In the genomic region with DNA sequence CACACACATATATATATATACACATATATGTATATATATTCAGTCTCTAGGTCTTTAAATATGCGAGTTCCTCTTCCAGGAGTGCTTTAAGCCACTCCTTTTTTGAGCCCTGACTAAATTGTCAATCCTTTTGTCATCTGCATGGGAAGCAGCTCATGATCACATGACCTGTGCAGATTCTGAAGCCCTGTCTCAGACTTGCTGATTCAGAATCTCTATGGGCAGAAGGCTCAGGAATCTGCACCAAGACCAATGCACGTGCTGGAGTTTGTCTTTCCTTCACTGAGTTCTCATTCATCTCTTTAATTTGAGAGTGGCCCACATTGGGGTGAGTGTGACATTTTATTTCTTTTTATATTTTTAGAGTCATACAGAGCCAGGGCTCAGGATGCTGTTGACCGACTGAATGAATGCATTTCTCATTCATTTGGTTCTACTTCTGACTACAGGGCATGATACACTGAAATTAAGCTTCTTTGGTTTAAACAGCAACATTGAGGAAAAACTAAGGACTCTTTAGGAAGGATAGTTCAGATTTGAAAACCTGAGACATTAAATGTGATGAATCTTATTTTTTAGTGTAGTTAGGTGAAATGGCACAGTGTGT, we compare ENCODE assay signal across 1 cellular context.
TF ChIP-seq lines count a peak whose summit lies in the region.

No MANE protein-coding gene starts in this region.

TF ChIP-seq in K562, 482 proteins besides CTCF, POLR2A, EP300 and RAD21 (continued from another document and continues in another):
- TF ChIP-seq XRCC5 (IDR thresholded peaks at IDR 0.05; ENCODE audit: low read depth, low read length) (no peak), ZNF561 (CRISPR knock-in tag; conservative IDR thresholded peaks at IDR 0.05) (no peak), GTF2E2 (tag; IDR thresholded peaks at IDR 0.05) (no peak), NRF1 (conservative IDR thresholded peaks at IDR 0.05 in 1 of 2, IDR thresholded peaks at IDR 0.05 in 1 of 2) (peak in 1 of 2 experiments; percentile 18; a peak in 1 of 4 replicates), MXI1 (IDR thresholded peaks at IDR 0.05; ENCODE audit: low read depth, low read length) (no peak), CHAMP1 (IDR thresholded peaks at IDR 0.05) (no peak), ZC3H11A (IDR thresholded peaks at IDR 0.05; ENCODE audit: low read depth, low read length) (no peak), FOXA1 (IDR thresholded peaks at IDR 0.05; ENCODE audit: borderline replicate concordance) (no peak), ZNF124 (CRISPR knock-in tag; IDR thresholded peaks at IDR 0.05) (no peak), ZC3H8 (IDR thresholded peaks at IDR 0.05) (no peak), HDAC8 (tag; IDR thresholded peaks at IDR 0.05) (no peak), RAD51 (IDR thresholded peaks at IDR 0.05; ENCODE audit: borderline replicate concordance, low read depth) (peak; percentile 91), FOSL1 (tag; conservative IDR thresholded peaks at IDR 0.05) (peak; percentile 36; the same call in 1 of the 2 replicates), SETDB1 (IDR thresholded peaks at IDR 0.05; ENCODE audit: low read length) (no peak), C11orf30 (IDR thresholded peaks at IDR 0.05; ENCODE audit: low read depth) (peak; percentile 80), ZNF518B (CRISPR knock-in tag; IDR thresholded peaks at IDR 0.05) (no peak), ZNF436 (CRISPR knock-in tag; IDR thresholded peaks at IDR 0.05) (no peak), PRMT5 (CRISPR knock-in tag; IDR thresholded peaks at IDR 0.05) (no peak), ATF3 (IDR thresholded peaks at IDR 0.05) (peak; percentile 23; the same call in 1 of the 2 replicates), ATF3 (CRISPR knock-in tag; conservative IDR thresholded peaks at IDR 0.05) (no peak), LCOR (CRISPR knock-in tag; IDR thresholded peaks at IDR 0.05) (no peak), CHCHD3 (CRISPR knock-in tag; IDR thresholded peaks at IDR 0.05) (no peak), ATF7 (IDR thresholded peaks at IDR 0.05) (0 out of 2 replicates have a peak, but pooled peaks have one; percentile 19), ZNF24 (IDR thresholded peaks at IDR 0.05) (peak; percentile 72), BRD9 (IDR thresholded peaks at IDR 0.05; ENCODE audit: low read depth, partially characterized antibody) (no peak), ZZZ3 (IDR thresholded peaks at IDR 0.05) (no peak), ZNF232 (CRISPR knock-in tag; IDR thresholded peaks at IDR 0.05) (no peak), RBM22 (IDR thresholded peaks at IDR 0.05; ENCODE audit: low read depth, low read length, poor library complexity, severe bottlenecking) (no peak), THAP7 (CRISPR knock-in tag; IDR thresholded peaks at IDR 0.05) (no peak), PHB (CRISPR knock-in tag; IDR thresholded peaks at IDR 0.05) (no peak), SREBF2 (CRISPR knock-in tag; IDR thresholded peaks at IDR 0.05) (no peak), SMAD4 (CRISPR knock-in tag; conservative IDR thresholded peaks at IDR 0.05) (0 out of 2 replicates have a peak, but pooled peaks have one; percentile 28), NCOR1 (IDR thresholded peaks at IDR 0.05) (no peak), ZBTB26 (CRISPR knock-in tag; IDR thresholded peaks at IDR 0.05) (no peak), SPI1 (IDR thresholded peaks at IDR 0.05; ENCODE audit: borderline replicate concordance, low read depth, low read length) (peak; percentile 44; the same call in 1 of the 2 replicates), ZEB2 (IDR thresholded peaks at IDR 0.05) (no peak), HNRNPH1 (optimal IDR thresholded peaks at IDR 0.05; ENCODE audit: low read depth, low read length) (no peak), ZKSCAN3 (CRISPR knock-in tag; IDR thresholded peaks at IDR 0.05) (no peak)
- TF ChIP-seq, protein P1, sequence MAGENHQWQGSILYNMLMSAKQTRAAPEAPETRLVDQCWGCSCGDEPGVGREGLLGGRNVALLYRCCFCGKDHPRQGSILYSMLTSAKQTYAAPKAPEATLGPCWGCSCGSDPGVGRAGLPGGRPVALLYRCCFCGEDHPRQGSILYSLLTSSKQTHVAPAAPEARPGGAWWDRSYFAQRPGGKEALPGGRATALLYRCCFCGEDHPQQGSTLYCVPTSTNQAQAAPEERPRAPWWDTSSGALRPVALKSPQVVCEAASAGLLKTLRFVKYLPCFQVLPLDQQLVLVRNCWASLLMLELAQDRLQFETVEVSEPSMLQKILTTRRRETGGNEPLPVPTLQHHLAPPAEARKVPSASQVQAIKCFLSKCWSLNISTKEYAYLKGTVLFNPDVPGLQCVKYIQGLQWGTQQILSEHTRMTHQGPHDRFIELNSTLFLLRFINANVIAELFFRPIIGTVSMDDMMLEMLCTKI (IDR thresholded peaks at IDR 0.05; ENCODE audit: partially characterized antibody): no peak
- TF ChIP-seq, protein P2, sequence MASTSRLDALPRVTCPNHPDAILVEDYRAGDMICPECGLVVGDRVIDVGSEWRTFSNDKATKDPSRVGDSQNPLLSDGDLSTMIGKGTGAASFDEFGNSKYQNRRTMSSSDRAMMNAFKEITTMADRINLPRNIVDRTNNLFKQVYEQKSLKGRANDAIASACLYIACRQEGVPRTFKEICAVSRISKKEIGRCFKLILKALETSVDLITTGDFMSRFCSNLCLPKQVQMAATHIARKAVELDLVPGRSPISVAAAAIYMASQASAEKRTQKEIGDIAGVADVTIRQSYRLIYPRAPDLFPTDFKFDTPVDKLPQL (IDR thresholded peaks at IDR 0.05; ENCODE audit: extremely low read depth, insufficient read length): no peak
- TF ChIP-seq, protein P3, sequence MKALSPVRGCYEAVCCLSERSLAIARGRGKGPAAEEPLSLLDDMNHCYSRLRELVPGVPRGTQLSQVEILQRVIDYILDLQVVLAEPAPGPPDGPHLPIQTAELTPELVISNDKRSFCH (CRISPR knock-in tag; IDR thresholded peaks at IDR 0.05): no peak
- TF ChIP-seq, protein P3 (tag; IDR thresholded peaks at IDR 0.05): no peak
- TF ChIP-seq, protein P4, sequence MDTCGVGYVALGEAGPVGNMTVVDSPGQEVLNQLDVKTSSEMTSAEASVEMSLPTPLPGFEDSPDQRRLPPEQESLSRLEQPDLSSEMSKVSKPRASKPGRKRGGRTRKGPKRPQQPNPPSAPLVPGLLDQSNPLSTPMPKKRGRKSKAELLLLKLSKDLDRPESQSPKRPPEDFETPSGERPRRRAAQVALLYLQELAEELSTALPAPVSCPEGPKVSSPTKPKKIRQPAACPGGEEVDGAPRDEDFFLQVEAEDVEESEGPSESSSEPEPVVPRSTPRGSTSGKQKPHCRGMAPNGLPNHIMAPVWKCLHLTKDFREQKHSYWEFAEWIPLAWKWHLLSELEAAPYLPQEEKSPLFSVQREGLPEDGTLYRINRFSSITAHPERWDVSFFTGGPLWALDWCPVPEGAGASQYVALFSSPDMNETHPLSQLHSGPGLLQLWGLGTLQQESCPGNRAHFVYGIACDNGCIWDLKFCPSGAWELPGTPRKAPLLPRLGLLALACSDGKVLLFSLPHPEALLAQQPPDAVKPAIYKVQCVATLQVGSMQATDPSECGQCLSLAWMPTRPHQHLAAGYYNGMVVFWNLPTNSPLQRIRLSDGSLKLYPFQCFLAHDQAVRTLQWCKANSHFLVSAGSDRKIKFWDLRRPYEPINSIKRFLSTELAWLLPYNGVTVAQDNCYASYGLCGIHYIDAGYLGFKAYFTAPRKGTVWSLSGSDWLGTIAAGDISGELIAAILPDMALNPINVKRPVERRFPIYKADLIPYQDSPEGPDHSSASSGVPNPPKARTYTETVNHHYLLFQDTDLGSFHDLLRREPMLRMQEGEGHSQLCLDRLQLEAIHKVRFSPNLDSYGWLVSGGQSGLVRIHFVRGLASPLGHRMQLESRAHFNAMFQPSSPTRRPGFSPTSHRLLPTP (IDR thresholded peaks at IDR 0.05; ENCODE audit: borderline replicate concordance, extremely low read depth, insufficient read length): no peak
- TF ChIP-seq, protein P5, sequence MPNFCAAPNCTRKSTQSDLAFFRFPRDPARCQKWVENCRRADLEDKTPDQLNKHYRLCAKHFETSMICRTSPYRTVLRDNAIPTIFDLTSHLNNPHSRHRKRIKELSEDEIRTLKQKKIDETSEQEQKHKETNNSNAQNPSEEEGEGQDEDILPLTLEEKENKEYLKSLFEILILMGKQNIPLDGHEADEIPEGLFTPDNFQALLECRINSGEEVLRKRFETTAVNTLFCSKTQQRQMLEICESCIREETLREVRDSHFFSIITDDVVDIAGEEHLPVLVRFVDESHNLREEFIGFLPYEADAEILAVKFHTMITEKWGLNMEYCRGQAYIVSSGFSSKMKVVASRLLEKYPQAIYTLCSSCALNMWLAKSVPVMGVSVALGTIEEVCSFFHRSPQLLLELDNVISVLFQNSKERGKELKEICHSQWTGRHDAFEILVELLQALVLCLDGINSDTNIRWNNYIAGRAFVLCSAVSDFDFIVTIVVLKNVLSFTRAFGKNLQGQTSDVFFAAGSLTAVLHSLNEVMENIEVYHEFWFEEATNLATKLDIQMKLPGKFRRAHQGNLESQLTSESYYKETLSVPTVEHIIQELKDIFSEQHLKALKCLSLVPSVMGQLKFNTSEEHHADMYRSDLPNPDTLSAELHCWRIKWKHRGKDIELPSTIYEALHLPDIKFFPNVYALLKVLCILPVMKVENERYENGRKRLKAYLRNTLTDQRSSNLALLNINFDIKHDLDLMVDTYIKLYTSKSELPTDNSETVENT (CRISPR knock-in tag; IDR thresholded peaks at IDR 0.05): no peak
- TF ChIP-seq, protein P6, sequence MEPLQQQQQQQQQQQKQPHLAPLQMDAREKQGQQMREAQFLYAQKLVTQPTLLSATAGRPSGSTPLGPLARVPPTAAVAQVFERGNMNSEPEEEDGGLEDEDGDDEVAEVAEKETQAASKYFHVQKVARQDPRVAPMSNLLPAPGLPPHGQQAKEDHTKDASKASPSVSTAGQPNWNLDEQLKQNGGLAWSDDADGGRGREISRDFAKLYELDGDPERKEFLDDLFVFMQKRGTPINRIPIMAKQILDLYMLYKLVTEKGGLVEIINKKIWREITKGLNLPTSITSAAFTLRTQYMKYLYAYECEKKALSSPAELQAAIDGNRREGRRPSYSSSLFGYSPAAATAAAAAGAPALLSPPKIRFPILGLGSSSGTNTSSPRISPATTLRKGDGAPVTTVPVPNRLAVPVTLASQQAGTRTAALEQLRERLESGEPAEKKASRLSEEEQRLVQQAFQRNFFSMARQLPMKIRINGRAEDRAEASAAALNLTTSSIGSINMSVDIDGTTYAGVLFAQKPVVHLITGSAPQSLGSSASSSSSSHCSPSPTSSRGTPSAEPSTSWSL (CRISPR knock-in tag; IDR thresholded peaks at IDR 0.05; ENCODE audit: borderline replicate concordance): no peak
